In genomic region chr1:37997256-37998088, GRCh38 we compare ENCODE assay signal across 1 cellular context.
TF ChIP-seq lines count a peak whose summit lies in the region.

No MANE protein-coding gene starts in this region.

TF ChIP-seq in IMR-90, 13 proteins besides CTCF, POLR2A, EP300 and RAD21:
- no peak for TF ChIP-seq MXI1 (IDR thresholded peaks at IDR 0.05; ENCODE audit: borderline replicate concordance, low read depth, low read length)
- TF ChIP-seq MAFK (IDR thresholded peaks at IDR 0.05; ENCODE audit: low read depth, low read length), result no peak
- no peak for TF ChIP-seq CEBPB (IDR thresholded peaks at IDR 0.05; ENCODE audit: low read depth, low read length)
- TF ChIP-seq CHD1 (IDR thresholded peaks at IDR 0.05; ENCODE audit: low read depth, low read length), result no peak
- TF ChIP-seq RCOR1 (IDR thresholded peaks at IDR 0.05; ENCODE audit: insufficient replicate concordance, low read length), result no peak
- TF ChIP-seq BHLHE40 (IDR thresholded peaks at IDR 0.05; ENCODE audit: low read depth, low read length), result no peak
- TF ChIP-seq RFX5 (IDR thresholded peaks at IDR 0.05; ENCODE audit: low read depth, low read length), result no peak
- no peak for TF ChIP-seq MAZ (IDR thresholded peaks at IDR 0.05; ENCODE audit: borderline replicate concordance, low read depth, low read length)
- no peak for TF ChIP-seq NFE2L2 (IDR thresholded peaks at IDR 0.05; ENCODE audit: low read depth, low read length)
- TF ChIP-seq SMC3 (IDR thresholded peaks at IDR 0.05; ENCODE audit: low read depth, low read length), result no peak
- TF ChIP-seq FOS (IDR thresholded peaks at IDR 0.05; ENCODE audit: low read depth, low read length), result no peak
- TF ChIP-seq USF2 (IDR thresholded peaks at IDR 0.05; ENCODE audit: low read depth, low read length), result no peak
- no peak for TF ChIP-seq ELK1 (IDR thresholded peaks at IDR 0.05; ENCODE audit: borderline replicate concordance, low read depth, low read length)
